ENCODE assay signal across 8 cellular contexts in the genomic region with DNA sequence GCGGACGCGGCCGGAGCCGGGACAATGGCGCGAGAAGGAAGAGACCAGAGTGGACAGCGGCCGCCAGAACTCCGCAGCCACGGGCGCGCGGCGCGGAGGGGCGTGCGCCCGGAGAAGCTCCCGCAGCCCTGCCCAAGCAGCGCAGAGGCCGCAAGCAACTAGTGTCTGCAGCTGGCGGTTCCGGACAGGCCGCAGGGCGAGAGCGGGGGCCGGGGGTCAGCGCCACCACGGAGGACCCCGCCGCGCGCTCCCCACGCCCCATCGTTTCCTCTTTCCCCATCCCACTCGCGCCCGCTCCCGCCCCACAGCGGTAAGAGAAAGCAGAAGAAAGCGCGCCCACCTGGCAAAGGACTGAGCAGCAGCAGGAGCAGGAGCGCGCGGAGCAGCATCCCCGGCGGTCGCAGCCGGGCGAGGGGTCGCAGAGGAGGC. TPM values are rescaled to one million over a fixed set of nuclear protein-coding genes. Genes with fewer than 3 reads are reported as not detected.
DNase-seq lines count a peak whose midpoint lies in the region; ATAC-seq and TF ChIP-seq lines count a peak whose summit lies in the region.

No MANE protein-coding gene starts in this region.

- CTCF ChIA-PET in CD8-positive, alpha-beta memory T cell (lab: Charles Lee) = no interaction called here

- peak overlapping the region; percentile 34 for H3K4me3 ChIP-seq in CD8-positive, alpha-beta memory T cell (ENCODE audit: low read length)
- peak overlapping the region; percentile 71 for H3K4me3 ChIP-seq in WI38 (ENCODE audit: low read depth, low read length)

- DNase-seq in CD8-positive, alpha-beta memory T cell = no peak
- DNase-seq in fibroblast of peridontal ligament (ENCODE audit: extremely low read depth) = peak; percentile 13
- DNase-seq in omental fat pad (ENCODE audit: low spot score) = no peak
- no peak for DNase-seq in superior temporal gyrus (ENCODE audit: extremely low spot score)

- H3K27me3 ChIP-seq in CD8-positive, alpha-beta memory T cell (ENCODE audit: insufficient read depth, low read length, poor library complexity, severe bottlenecking) = peaks cover 21% of the 10 kb centered on the region

- POLR2A ChIA-PET in CD8-positive, alpha-beta memory T cell (lab: Charles Lee) = no interaction called here

- TF ChIP-seq CTCF in WI38 (IDR thresholded peaks at IDR 0.05; ENCODE audit: low read depth, low read length) (no peak), omental fat pad (IDR thresholded peaks at IDR 0.05) (no peak)

- H3K9me3 ChIP-seq in CD8-positive, alpha-beta memory T cell (ENCODE audit: low read length) = no peaks in the 10 kb centered on the region

- ATAC-seq in HG03159 (IDR thresholded peaks at IDR 0.05; ENCODE audit: unreplicated experiment) = peak; percentile 46
- ATAC-seq in omental fat pad (ENCODE audit: low FRiP score) = peak; percentile 62
- ATAC-seq in GM21529 (IDR thresholded peaks at IDR 0.05; ENCODE audit: unreplicated experiment) = no peak
- ATAC-seq in GM21360 (IDR thresholded peaks at IDR 0.05; ENCODE audit: unreplicated experiment) = no peak

- H3K27me3 Mint-ChIP-seq in CD8-positive, alpha-beta memory T cell = peaks cover 35 to 40% of the 10 kb centered on the region in 2 donors

- no peak overlapping the region for H3K27ac Mint-ChIP-seq in CD8-positive, alpha-beta memory T cell

- no peaks in the 10 kb centered on the region for H3K36me3 Mint-ChIP-seq in CD8-positive, alpha-beta memory T cell

- H3K36me3 ChIP-seq in CD8-positive, alpha-beta memory T cell (ENCODE audit: insufficient read depth, low read length) = no peaks in the 10 kb centered on the region

- peak overlapping the region in 6 of 7 donors; percentile 45 to 70 (median 58) for H3K4me3 Mint-ChIP-seq in CD8-positive, alpha-beta memory T cell

- H3K4me1 ChIP-seq in CD8-positive, alpha-beta memory T cell (ENCODE audit: insufficient read depth, low read length) = peaks cover 8% of the 10 kb centered on the region

- peaks cover 3 to 5% (median 4%) of the 10 kb centered on the region in 3 donors for H3K4me1 Mint-ChIP-seq in CD8-positive, alpha-beta memory T cell

- H3K9me3 Mint-ChIP-seq in CD8-positive, alpha-beta memory T cell = no peaks in the 10 kb centered on the region

- no peak overlapping the region for H3K27ac ChIP-seq in CD8-positive, alpha-beta memory T cell (ENCODE audit: low read depth, low read length)

RNA-seq across cellular contexts. Expression of a gene that starts 0.4 kb away (rescaled TPM):
- not detected for total RNA-seq in CD8-positive, alpha-beta memory T cell
- not detected for polyA plus RNA-seq in CD8-positive, alpha-beta memory T cell
- total RNA-seq in omental fat pad = 1 to 10 TPM; 1.8 to 6.8 (median 2.9) TPM

Comparison
In these comparisons a context has a peak if more than half of its experiments do, and no peak if none do; other contexts are left out.
1. ATAC-seq: peak in HG03159 (single experiment) and omental fat pad (single experiment); none in GM21529 (single experiment) and GM21360 (single experiment).